In genomic region chr7:64516451-64516850, GRCh38 we compare ENCODE assay signal across 17 cellular contexts. TPM values are rescaled to one million over a fixed set of nuclear protein-coding genes. Genes with fewer than 3 reads are reported as not detected.
A peak's percentile ranks its signal among the peaks of the same experiment; 100 is the strongest.
DNase-seq lines count a peak whose midpoint lies in the region; ATAC-seq and TF ChIP-seq lines count a peak whose summit lies in the region.
"Had no signal": no experiment of that assay in that cellular context is flagged by ENCODE, and none has a peak within 500 bp of the region (broad histone marks: within the 10 kb centered on the region; RNA-seq: fewer than 3 reads in every experiment).

No MANE protein-coding gene starts in this region.

- peak overlapping the region; percentile 19 to 57 for H3K27ac ChIP-seq in tibial artery
- H3K27ac ChIP-seq: BLaER1 had no signal

- H3K9me3 ChIP-seq in tibial artery, result peaks cover 0 to 31% (median 12%) of the 10 kb centered on the region in 3 donors

- ATAC-seq in HG02884 (IDR thresholded peaks at IDR 0.05; ENCODE audit: unreplicated experiment), result no peak
- ATAC-seq: GM12878, Right ventricle myocardium inferior had no signal

- DNase-seq in M059J (ENCODE audit: low read depth) (peak; percentile 10), astrocyte of the hippocampus (ENCODE audit: low read depth, low spot score) (peak; percentile 8), myocyte (ENCODE audit: low read depth) (peak; percentile 57), tibial artery (no peak), SW 1271 (lab: John Stamatoyannopoulos, UW) (no peak), dermis blood vessel endothelial cell (no peak)
- no peak for DNase-seq in effector CD8-positive, alpha-beta T cell (lab: John Stamatoyannopoulos, UW)
- DNase-seq: Caco-2; CD4-positive, alpha-beta T cell; DND-41; IMR-90; NCI-H1694 treated with DMSO at 0.1 percent for 48 hours; NCI-H526 treated with DMSO at 0.1 percent for 48 hours had no signal

- H3K36me3 ChIP-seq in tibial artery, result peaks cover 16 to 32% (median 30%) of the 10 kb centered on the region in 3 donors

- intact Hi-C loops in tibial artery (cut with DNase I; ENCODE audit: low total_unique reads), result no loop called here

- no peaks in the 10 kb centered on the region for H3K27me3 ChIP-seq in tibial artery
- H3K27me3 ChIP-seq: BLaER1 had no signal

- H3K4me3 ChIP-seq in tibial artery, result no peak overlapping the region
- H3K4me3 ChIP-seq: BLaER1, GM12878 had no signal

- peaks cover 0 to 22% (median 9%) of the 10 kb centered on the region in 4 donors for H3K4me1 ChIP-seq in tibial artery
- H3K4me1 ChIP-seq: BLaER1, Caco-2 had no signal

- no peak for TF ChIP-seq CTCF in tibial artery (IDR thresholded peaks at IDR 0.05)

RNA-seq across cellular contexts. Expression of gene ZNF680, which starts 46.4 kb away (rescaled TPM):
- 8.8 and 12.1 TPM in 2 replicates for total RNA-seq in M059J (2014; rRNA removed; shearing (Covaris generic))
- total RNA-seq in myocyte, result 40.6 and 44.6 TPM in 2 replicates
- polyA plus RNA-seq in myocyte (2012), result 10.8 TPM
- 12.6 and 19.2 TPM in 2 replicates for total RNA-seq in dermis blood vessel endothelial cell

Comparison
In these comparisons a context has a peak if more than half of its experiments do, and no peak if none do; other contexts are left out.
1. DNase-seq: peak in M059J (single experiment), astrocyte of the hippocampus (single experiment) and myocyte (single experiment); none in tibial artery (0 of 2), SW 1271 (0 of 2), dermis blood vessel endothelial cell (single experiment) and effector CD8-positive, alpha-beta T cell (single experiment).